2 cellular contexts compared by ENCODE assay signal in the genomic region with DNA sequence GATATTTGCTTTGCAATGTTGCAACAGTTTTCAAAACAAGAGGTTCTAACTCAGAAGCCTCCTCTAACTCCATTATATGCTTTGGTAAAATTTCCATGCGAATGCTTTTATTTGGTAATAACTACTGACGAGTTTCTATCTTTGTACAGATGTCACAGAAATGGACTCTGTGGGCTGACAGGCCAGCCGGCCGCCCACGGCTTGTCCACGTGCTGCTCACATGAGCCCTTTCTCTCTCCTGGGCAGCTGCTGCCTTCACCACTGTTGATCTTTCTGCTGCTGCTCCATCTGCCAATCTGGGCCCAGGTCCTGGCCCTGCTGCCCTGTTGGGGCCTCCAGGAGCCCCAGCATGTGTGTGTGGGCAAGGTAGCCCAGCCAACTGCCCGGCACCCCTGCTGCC.
TF ChIP-seq lines count a peak whose summit lies in the region.

No MANE protein-coding gene starts in this region.

TF ChIP-seq in H1, 55 proteins besides CTCF, POLR2A, EP300 and RAD21 (continued from another document):
- TF ChIP-seq SIN3A (conservative IDR thresholded peaks at IDR 0.05 in 1 of 2, IDR thresholded peaks at IDR 0.05 in 1 of 2; ENCODE audit: low read depth in 1 of 2, low read length in 2 of 2), result no peak
- TF ChIP-seq CEBPB (IDR thresholded peaks at IDR 0.05; ENCODE audit: low read depth, low read length), result no peak
- TF ChIP-seq BCL11A (IDR thresholded peaks at IDR 0.05; ENCODE audit: low read depth in 2 of 2, low read length in 2 of 2), result no peak
- TF ChIP-seq, protein P1, sequence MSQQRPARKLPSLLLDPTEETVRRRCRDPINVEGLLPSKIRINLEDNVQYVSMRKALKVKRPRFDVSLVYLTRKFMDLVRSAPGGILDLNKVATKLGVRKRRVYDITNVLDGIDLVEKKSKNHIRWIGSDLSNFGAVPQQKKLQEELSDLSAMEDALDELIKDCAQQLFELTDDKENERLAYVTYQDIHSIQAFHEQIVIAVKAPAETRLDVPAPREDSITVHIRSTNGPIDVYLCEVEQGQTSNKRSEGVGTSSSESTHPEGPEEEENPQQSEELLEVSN (IDR thresholded peaks at IDR 0.05), result no peak
- no peak for TF ChIP-seq BACH1 (IDR thresholded peaks at IDR 0.05; ENCODE audit: low read length)
- TF ChIP-seq, protein P2, sequence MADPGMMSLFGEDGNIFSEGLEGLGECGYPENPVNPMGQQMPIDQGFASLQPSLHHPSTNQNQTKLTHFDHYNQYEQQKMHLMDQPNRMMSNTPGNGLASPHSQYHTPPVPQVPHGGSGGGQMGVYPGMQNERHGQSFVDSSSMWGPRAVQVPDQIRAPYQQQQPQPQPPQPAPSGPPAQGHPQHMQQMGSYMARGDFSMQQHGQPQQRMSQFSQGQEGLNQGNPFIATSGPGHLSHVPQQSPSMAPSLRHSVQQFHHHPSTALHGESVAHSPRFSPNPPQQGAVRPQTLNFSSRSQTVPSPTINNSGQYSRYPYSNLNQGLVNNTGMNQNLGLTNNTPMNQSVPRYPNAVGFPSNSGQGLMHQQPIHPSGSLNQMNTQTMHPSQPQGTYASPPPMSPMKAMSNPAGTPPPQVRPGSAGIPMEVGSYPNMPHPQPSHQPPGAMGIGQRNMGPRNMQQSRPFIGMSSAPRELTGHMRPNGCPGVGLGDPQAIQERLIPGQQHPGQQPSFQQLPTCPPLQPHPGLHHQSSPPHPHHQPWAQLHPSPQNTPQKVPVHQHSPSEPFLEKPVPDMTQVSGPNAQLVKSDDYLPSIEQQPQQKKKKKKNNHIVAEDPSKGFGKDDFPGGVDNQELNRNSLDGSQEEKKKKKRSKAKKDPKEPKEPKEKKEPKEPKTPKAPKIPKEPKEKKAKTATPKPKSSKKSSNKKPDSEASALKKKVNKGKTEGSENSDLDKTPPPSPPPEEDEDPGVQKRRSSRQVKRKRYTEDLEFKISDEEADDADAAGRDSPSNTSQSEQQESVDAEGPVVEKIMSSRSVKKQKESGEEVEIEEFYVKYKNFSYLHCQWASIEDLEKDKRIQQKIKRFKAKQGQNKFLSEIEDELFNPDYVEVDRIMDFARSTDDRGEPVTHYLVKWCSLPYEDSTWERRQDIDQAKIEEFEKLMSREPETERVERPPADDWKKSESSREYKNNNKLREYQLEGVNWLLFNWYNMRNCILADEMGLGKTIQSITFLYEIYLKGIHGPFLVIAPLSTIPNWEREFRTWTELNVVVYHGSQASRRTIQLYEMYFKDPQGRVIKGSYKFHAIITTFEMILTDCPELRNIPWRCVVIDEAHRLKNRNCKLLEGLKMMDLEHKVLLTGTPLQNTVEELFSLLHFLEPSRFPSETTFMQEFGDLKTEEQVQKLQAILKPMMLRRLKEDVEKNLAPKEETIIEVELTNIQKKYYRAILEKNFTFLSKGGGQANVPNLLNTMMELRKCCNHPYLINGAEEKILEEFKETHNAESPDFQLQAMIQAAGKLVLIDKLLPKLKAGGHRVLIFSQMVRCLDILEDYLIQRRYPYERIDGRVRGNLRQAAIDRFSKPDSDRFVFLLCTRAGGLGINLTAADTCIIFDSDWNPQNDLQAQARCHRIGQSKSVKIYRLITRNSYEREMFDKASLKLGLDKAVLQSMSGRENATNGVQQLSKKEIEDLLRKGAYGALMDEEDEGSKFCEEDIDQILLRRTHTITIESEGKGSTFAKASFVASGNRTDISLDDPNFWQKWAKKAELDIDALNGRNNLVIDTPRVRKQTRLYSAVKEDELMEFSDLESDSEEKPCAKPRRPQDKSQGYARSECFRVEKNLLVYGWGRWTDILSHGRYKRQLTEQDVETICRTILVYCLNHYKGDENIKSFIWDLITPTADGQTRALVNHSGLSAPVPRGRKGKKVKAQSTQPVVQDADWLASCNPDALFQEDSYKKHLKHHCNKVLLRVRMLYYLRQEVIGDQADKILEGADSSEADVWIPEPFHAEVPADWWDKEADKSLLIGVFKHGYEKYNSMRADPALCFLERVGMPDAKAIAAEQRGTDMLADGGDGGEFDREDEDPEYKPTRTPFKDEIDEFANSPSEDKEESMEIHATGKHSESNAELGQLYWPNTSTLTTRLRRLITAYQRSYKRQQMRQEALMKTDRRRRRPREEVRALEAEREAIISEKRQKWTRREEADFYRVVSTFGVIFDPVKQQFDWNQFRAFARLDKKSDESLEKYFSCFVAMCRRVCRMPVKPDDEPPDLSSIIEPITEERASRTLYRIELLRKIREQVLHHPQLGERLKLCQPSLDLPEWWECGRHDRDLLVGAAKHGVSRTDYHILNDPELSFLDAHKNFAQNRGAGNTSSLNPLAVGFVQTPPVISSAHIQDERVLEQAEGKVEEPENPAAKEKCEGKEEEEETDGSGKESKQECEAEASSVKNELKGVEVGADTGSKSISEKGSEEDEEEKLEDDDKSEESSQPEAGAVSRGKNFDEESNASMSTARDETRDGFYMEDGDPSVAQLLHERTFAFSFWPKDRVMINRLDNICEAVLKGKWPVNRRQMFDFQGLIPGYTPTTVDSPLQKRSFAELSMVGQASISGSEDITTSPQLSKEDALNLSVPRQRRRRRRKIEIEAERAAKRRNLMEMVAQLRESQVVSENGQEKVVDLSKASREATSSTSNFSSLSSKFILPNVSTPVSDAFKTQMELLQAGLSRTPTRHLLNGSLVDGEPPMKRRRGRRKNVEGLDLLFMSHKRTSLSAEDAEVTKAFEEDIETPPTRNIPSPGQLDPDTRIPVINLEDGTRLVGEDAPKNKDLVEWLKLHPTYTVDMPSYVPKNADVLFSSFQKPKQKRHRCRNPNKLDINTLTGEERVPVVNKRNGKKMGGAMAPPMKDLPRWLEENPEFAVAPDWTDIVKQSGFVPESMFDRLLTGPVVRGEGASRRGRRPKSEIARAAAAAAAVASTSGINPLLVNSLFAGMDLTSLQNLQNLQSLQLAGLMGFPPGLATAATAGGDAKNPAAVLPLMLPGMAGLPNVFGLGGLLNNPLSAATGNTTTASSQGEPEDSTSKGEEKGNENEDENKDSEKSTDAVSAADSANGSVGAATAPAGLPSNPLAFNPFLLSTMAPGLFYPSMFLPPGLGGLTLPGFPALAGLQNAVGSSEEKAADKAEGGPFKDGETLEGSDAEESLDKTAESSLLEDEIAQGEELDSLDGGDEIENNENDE (IDR thresholded peaks at IDR 0.05; ENCODE audit: insufficient replicate concordance, low read length), result no peak
- TF ChIP-seq KDM5A (IDR thresholded peaks at IDR 0.05; ENCODE audit: low read length), result no peak
- no peak for TF ChIP-seq BRCA1 (IDR thresholded peaks at IDR 0.05; ENCODE audit: low read depth, low read length)
- no peak for TF ChIP-seq GTF2F1 (IDR thresholded peaks at IDR 0.05; ENCODE audit: borderline replicate concordance, low read depth, low read length)
- no peak for TF ChIP-seq PHF8 (conservative IDR thresholded peaks at IDR 0.05; ENCODE audit: low read depth, low read length)
- no peak for TF ChIP-seq TAF1 (IDR thresholded peaks at IDR 0.05; ENCODE audit: low read depth, low read length)
- TF ChIP-seq MAFK (IDR thresholded peaks at IDR 0.05; ENCODE audit: low read depth, low read length), result no peak

TF ChIP-seq in liver, 16 proteins besides CTCF, POLR2A, EP300 and RAD21 (continued from another document):
- TF ChIP-seq, protein P3, sequence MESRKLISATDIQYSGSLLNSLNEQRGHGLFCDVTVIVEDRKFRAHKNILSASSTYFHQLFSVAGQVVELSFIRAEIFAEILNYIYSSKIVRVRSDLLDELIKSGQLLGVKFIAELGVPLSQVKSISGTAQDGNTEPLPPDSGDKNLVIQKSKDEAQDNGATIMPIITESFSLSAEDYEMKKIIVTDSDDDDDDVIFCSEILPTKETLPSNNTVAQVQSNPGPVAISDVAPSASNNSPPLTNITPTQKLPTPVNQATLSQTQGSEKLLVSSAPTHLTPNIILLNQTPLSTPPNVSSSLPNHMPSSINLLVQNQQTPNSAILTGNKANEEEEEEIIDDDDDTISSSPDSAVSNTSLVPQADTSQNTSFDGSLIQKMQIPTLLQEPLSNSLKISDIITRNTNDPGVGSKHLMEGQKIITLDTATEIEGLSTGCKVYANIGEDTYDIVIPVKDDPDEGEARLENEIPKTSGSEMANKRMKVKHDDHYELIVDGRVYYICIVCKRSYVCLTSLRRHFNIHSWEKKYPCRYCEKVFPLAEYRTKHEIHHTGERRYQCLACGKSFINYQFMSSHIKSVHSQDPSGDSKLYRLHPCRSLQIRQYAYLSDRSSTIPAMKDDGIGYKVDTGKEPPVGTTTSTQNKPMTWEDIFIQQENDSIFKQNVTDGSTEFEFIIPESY (IDR thresholded peaks at IDR 0.05), result peak; percentile 23
- peak; percentile 64 for TF ChIP-seq SP1 (IDR thresholded peaks at IDR 0.05)
- peak in 1 of 2 donors; percentile 60 for TF ChIP-seq RXRA (IDR thresholded peaks at IDR 0.05)
- TF ChIP-seq GABPA (IDR thresholded peaks at IDR 0.05 in 1 of 2, conservative IDR thresholded peaks at IDR 0.05 in 1 of 2), result no peak
- TF ChIP-seq, protein P4, sequence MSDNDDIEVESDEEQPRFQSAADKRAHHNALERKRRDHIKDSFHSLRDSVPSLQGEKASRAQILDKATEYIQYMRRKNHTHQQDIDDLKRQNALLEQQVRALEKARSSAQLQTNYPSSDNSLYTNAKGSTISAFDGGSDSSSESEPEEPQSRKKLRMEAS (IDR thresholded peaks at IDR 0.05), result peak; percentile 31
- no peak for TF ChIP-seq NR2F2 (IDR thresholded peaks at IDR 0.05)
TF ChIP-seq in liver: peak in this region for 8.
